In genomic region chr16:87878704-87879103, GRCh38 we compare ENCODE assay signal across 22 cellular contexts. TPM values are rescaled to one million over a fixed set of nuclear protein-coding genes. Genes with fewer than 3 reads are reported as not detected.
DNase-seq lines count a peak whose midpoint lies in the region; ATAC-seq, FAIRE-seq and TF ChIP-seq lines count a peak whose summit lies in the region.
"Had no signal": no experiment of that assay in that cellular context is flagged by ENCODE, and none has a peak within 500 bp of the region (broad histone marks: within the 10 kb centered on the region; RNA-seq: fewer than 3 reads in every experiment).

No MANE protein-coding gene starts in this region.

- 31% methylated on average over 5 of the region's 5 CpGs for WGBS in HepG2 (ENCODE audit: low lambda C conversion rate)
- WGBS in right lobe of liver (ENCODE audit: insufficient coverage, low coverage, low lambda C conversion rate, missing lambda C conversion rate), result 30% methylated on average over 2 of the region's 5 CpGs
- WGBS in mesendoderm (ENCODE audit: extremely low coverage, insufficient coverage, low lambda C conversion rate), result no CpG with 5 or more reads among the region's 5 CpGs

- TF ChIP-seq EP300 in HepG2 (IDR thresholded peaks at IDR 0.05; ENCODE audit: low read depth in 2 of 2, low read length in 2 of 2) (0 out of 4 replicates have a peak, but pooled peaks of 1 of the 2 experiments have one; percentile 3), HepG2 (CRISPR knock-in tag; IDR thresholded peaks at IDR 0.05; ENCODE audit: borderline replicate concordance) (no peak)

- FAIRE-seq in HepG2 (lab: Jason Lieb, UNC), result no peak

- no peaks in the 10 kb centered on the region for H4K20me1 ChIP-seq in HepG2 (ENCODE audit: insufficient read depth, low read length)
- H4K20me1 ChIP-seq: BLaER1 treated with 17β-estradiol and CSF1 and Interleukin-3, amounts not matched to agents 10 nM and 100 nM had no signal

- H3K9me3 ChIP-seq in HepG2 (ENCODE audit: low read length), result no peaks in the 10 kb centered on the region
- no peaks in the 10 kb centered on the region for H3K9me3 ChIP-seq in right lobe of liver
- H3K9me3 ChIP-seq: HAP-1, SK-N-SH had no signal

- no peak overlapping the region for H2BK120ac ChIP-seq in mesendoderm (ENCODE audit: low read depth, low read length)

- H2AK5ac ChIP-seq in mesendoderm (ENCODE audit: low read length), result no peak overlapping the region

- H3K27ac ChIP-seq in HepG2 (ENCODE audit: extremely low read length, insufficient read depth, low read length), result no peak overlapping the region
- H3K27ac ChIP-seq in right lobe of liver, result no peak overlapping the region
- peak overlapping the region; percentile 1 for H3K27ac ChIP-seq in mesendoderm (ENCODE audit: low read depth, low read length)
- H3K27ac ChIP-seq: BLaER1 treated with 17β-estradiol and CSF1 and Interleukin-3, amounts not matched to agents 10 nM and 100 nM had no signal

- peak overlapping the region; percentile 54 for H3K4me2 ChIP-seq in HepG2 (ENCODE audit: low read depth, low read length)
- no peak overlapping the region for H3K4me2 ChIP-seq in mesendoderm (ENCODE audit: low read length)
- H3K4me2 ChIP-seq: BLaER1 treated with 17β-estradiol and CSF1 and Interleukin-3, amounts not matched to agents 10 nM and 100 nM; SK-N-SH had no signal

- ATAC-seq in HepG2 (peak; percentile 12), right lobe of liver (no peak), GM21360 (IDR thresholded peaks at IDR 0.05; ENCODE audit: unreplicated experiment) (no peak)
- ATAC-seq: CD8-positive, alpha-beta T cell had no signal

- TF ChIP-seq RAD21 in HepG2 (CRISPR knock-in tag; IDR thresholded peaks at IDR 0.05), result no peak

- H3K18ac ChIP-seq in mesendoderm (ENCODE audit: low read length), result no peak overlapping the region

- TF ChIP-seq POLR2A in HepG2 (IDR thresholded peaks at IDR 0.05; ENCODE audit: insufficient read depth in 1 of 2, low read depth in 2 of 2, low read length in 2 of 2), result no peak
- TF ChIP-seq POLR2A in right lobe of liver (IDR thresholded peaks at IDR 0.05), result no peak

- TF ChIP-seq CTCF in HepG2 (CRISPR knock-in tag; IDR thresholded peaks at IDR 0.05) (no peak), right lobe of liver (IDR thresholded peaks at IDR 0.05) (no peak), GM10248 (IDR thresholded peaks at IDR 0.05; ENCODE audit: control extremely low read depth, extremely low read depth, low read depth, missing control alignments) (no peak)

- H4K8ac ChIP-seq in mesendoderm (ENCODE audit: low read depth, low read length), result no peak overlapping the region

- no peaks in the 10 kb centered on the region for H3K27me3 ChIP-seq in HepG2 (ENCODE audit: control insufficient read depth in 1 of 2, insufficient read depth in 2 of 2, low read length in 2 of 2)
- H3K27me3 ChIP-seq in right lobe of liver, result no peaks in the 10 kb centered on the region
- no peaks in the 10 kb centered on the region for H3K27me3 ChIP-seq in mesendoderm (ENCODE audit: insufficient read depth, low read length, poor library complexity)

- no peak overlapping the region for H3K4ac ChIP-seq in mesendoderm (ENCODE audit: low read depth, low read length)

- in situ Hi-C loops in HepG2 (cut with HindIII; ENCODE audit: extremely low pct_ligation_motif_present, low pct_unique_long_range_greater_than_20kb), result no loop called here

- no peak overlapping the region for H3K23ac ChIP-seq in mesendoderm (ENCODE audit: low read length)

- intact Hi-C loops in HepG2 (cut with micrococcal nuclease; ENCODE audit: unreplicated experiment) (no loop called here), right lobe of liver (cut with DNase I) (no loop called here)

- H3K4me3 ChIP-seq in HepG2 (replicated peaks in 1 of 3; ENCODE audit: insufficient read depth in 1 of 3, low read depth in 2 of 3, low read length in 3 of 3), result no peak overlapping the region
- no peak overlapping the region for H3K4me3 ChIP-seq in right lobe of liver
- no peak overlapping the region for H3K4me3 ChIP-seq in mesendoderm (ENCODE audit: low read length)
- H3K4me3 ChIP-seq: BLaER1 treated with 17β-estradiol and CSF1 and Interleukin-3, amounts not matched to agents 10 nM and 100 nM; HAP-1 had no signal

- H3K9ac ChIP-seq in HepG2 (ENCODE audit: insufficient read depth, low read depth, low read length) (no peak overlapping the region), mesendoderm (ENCODE audit: low read length) (no peak overlapping the region)
- H3K9ac ChIP-seq: BLaER1 treated with 17β-estradiol and CSF1 and Interleukin-3, amounts not matched to agents 10 nM and 100 nM; SK-N-SH had no signal

- BruUV-seq in HepG2 (replicated peaks; lab: Mats Ljungman, UMichigan), result no TSS peak

- CTCF ChIA-PET in HepG2 (lab: Yijun Ruan, JAX; ENCODE audit: low intra/inter-chr PET ratio, low total read pairs) (interaction anchor here (1.2 to 1.8 kb wide), 2 partner anchors 31 to 100 kb away, joined by 4 to 6 read pairs; no protein-coding TSS in a partner anchor), GM10248 (lab: Yijun Ruan, JAX) (interaction anchor here (0.9 to 4.7 kb wide), 2 partner anchors 8 to 99 kb away, joined by 3 to 50 read pairs; no protein-coding TSS in a partner anchor)

- no peak overlapping the region for H2BK15ac ChIP-seq in mesendoderm (replicated peaks; ENCODE audit: low read depth)

- H3K79me1 ChIP-seq in mesendoderm (ENCODE audit: low read length), result no peaks in the 10 kb centered on the region

- POLR2A ChIA-PET in HepG2 (lab: Yijun Ruan, JAX) (interaction anchor here (1.2 to 1.3 kb wide), 2 partner anchors 9 to 71 kb away, joined by 3 to 4 read pairs; partner anchors contain the start of gene SLC7A5), GM10248 (lab: Yijun Ruan, JAX) (no interaction called here)

- no peak overlapping the region for H2AFZ ChIP-seq in HepG2 (ENCODE audit: low read length)

- no peak overlapping the region for H3K56ac ChIP-seq in mesendoderm (ENCODE audit: low read length)

- no peaks in the 10 kb centered on the region for H3K79me2 ChIP-seq in HepG2 (ENCODE audit: insufficient read depth, low read length)
- H3K79me2 ChIP-seq in mesendoderm (ENCODE audit: control insufficient read depth, insufficient read depth, low read length), result no peaks in the 10 kb centered on the region

- no peaks in the 10 kb centered on the region for H3K36me3 ChIP-seq in HepG2 (replicated peaks in 1 of 2; ENCODE audit: control insufficient read depth in 1 of 2, insufficient read depth in 2 of 2, low read length in 2 of 2)
- H3K36me3 ChIP-seq in right lobe of liver, result no peaks in the 10 kb centered on the region
- no peaks in the 10 kb centered on the region for H3K36me3 ChIP-seq in mesendoderm (ENCODE audit: control insufficient read depth, insufficient read depth, low read length)
- H3K36me3 ChIP-seq: BLaER1 treated with 17β-estradiol and CSF1 and Interleukin-3, amounts not matched to agents 10 nM and 100 nM; HAP-1 had no signal

- DNase-seq in HepG2 (ENCODE audit: low spot score), result peak; percentile 66
- no peak for DNase-seq in right lobe of liver
- DNase-seq in NCI-H69 (lab: John Stamatoyannopoulos, UW), result peak; percentile 52
- DNase-seq in mesendoderm, result no peak
- DNase-seq in GM10248 (ENCODE audit: extremely low spot score), result no peak
- DNase-seq in mesenteric fat pad (ENCODE audit: low spot score), result no peak
- DNase-seq: CD8-positive, alpha-beta T cell; IMR-90; Karpas-422; NCI-H1417 treated with DMSO at 0.1 percent for 48 hours; NCI-H2029; NCI-H2171 treated with DMSO at 0.1 percent for 48 hours; NCI-H748 treated with DMSO at 0.1 percent for 48 hours; OCI-M1; SHP77; SK-N-SH had no signal

- H3K4me1 ChIP-seq in HepG2 (ENCODE audit: insufficient read depth, low read length), result peaks cover 80% of the 10 kb centered on the region
- H3K4me1 ChIP-seq in right lobe of liver, result no peaks in the 10 kb centered on the region
- H3K4me1 ChIP-seq in mesendoderm (ENCODE audit: control insufficient read depth, low read depth, low read length), result peaks cover 8% of the 10 kb centered on the region
- H3K4me1 ChIP-seq: HAP-1 had no signal

- no peak overlapping the region for H4K5ac ChIP-seq in mesendoderm (ENCODE audit: low read length)

- no peak overlapping the region for H2BK5ac ChIP-seq in mesendoderm (ENCODE audit: low read length)

RNA-seq across cellular contexts. Expression of gene SLC7A5, which starts 9.4 kb away (rescaled TPM):
- total RNA-seq in HepG2 (2016; rRNA removed; fragmentation: Illumina TruSeq; extraction: Trizol) (84.4 and 155 TPM in 2 replicates), right lobe of liver (10 to 100 TPM in 5 of 6 experiments, 1 to 10 TPM in 1; 7.0 to 16.3 (median 12.4) TPM), mesenteric fat pad (9.4 TPM)
- total RNA-seq in HepG2 (2016; cell fraction: cytosol; rRNA removed; fragmentation: Illumina TruSeq; extraction: Trizol; ENCODE audit: low read depth), result 20.4 and 21.0 TPM in 2 replicates
- total RNA-seq in HepG2 (2016; cell fraction: insoluble cytoplasmic fraction; rRNA removed; fragmentation: Illumina TruSeq; extraction: Trizol), result 65.4 and 165 TPM in 2 replicates
- total RNA-seq in HepG2 (2016; cell fraction: membrane; rRNA removed; fragmentation: Illumina TruSeq; extraction: Trizol), result 76.8 and 82.0 TPM in 2 replicates
- 144 and 171 TPM in 2 replicates for total RNA-seq in HepG2 (2016; cell fraction: nucleus; rRNA removed; fragmentation: Illumina TruSeq; extraction: Trizol)
- 79.6 and 84.0 TPM in 2 replicates for polyA plus RNA-seq in HepG2 (2011; rRNA removed)
- 58.4 and 80.8 TPM in 2 replicates for polyA plus RNA-seq in HepG2 (2011; cell fraction: cytosol; rRNA removed)
- polyA plus RNA-seq in HepG2 (2011; cell fraction: nucleus; rRNA removed), result 118 and 147 TPM in 2 replicates
- polyA plus RNA-seq in HepG2 (2012), result 135 and 207 TPM in 2 replicates
- polyA plus RNA-seq in HepG2 (2016; cell fraction: cytosol; fragmentation: Illumina TruSeq; extraction: Trizol; ENCODE audit: low read depth), result 17.8 and 19.1 TPM in 2 replicates
- 93.2 and 121 TPM in 2 replicates for polyA plus RNA-seq in HepG2 (2016; cell fraction: insoluble cytoplasmic fraction; fragmentation: Illumina TruSeq; extraction: Trizol; ENCODE audit: low read depth)
- 56.5 and 59.3 TPM in 2 replicates for polyA plus RNA-seq in HepG2 (2016; cell fraction: membrane; fragmentation: Illumina TruSeq; extraction: Trizol; ENCODE audit: low read depth)
- polyA plus RNA-seq in HepG2 (2016; cell fraction: nucleus; fragmentation: Illumina TruSeq; extraction: Trizol; ENCODE audit: insufficient read depth, low read depth), result 307 and 313 TPM in 2 replicates
- polyA minus RNA-seq in HepG2 (2011; rRNA and poly(A)+ RNA removed; ENCODE audit: low replicate concordance), result 157 and 170 TPM in 2 replicates
- 88.7 and 88.8 TPM in 2 replicates for polyA minus RNA-seq in HepG2 (2011; cell fraction: cytosol; rRNA and poly(A)+ RNA removed)
- polyA minus RNA-seq in HepG2 (2011; cell fraction: nucleus; rRNA and poly(A)+ RNA removed), result 35.7 and 42.5 TPM in 2 replicates
- polyA plus RNA-seq in mesendoderm (2013, experiment 1 of 2), result 742 TPM
- 732 TPM for polyA plus RNA-seq in mesendoderm (2013, experiment 2 of 2)

RNA-seq across cellular contexts. Expression of gene CA5A, which starts 57.6 kb away (rescaled TPM):
- total RNA-seq in HepG2 (2016; rRNA removed; fragmentation: Illumina TruSeq; extraction: Trizol) (85.7 and 106 TPM in 2 replicates), right lobe of liver (10 to 100 TPM; 26.5 to 59.6 (median 30.2) TPM), mesenteric fat pad (not detected)
- 32.7 and 37.9 TPM in 2 replicates for total RNA-seq in HepG2 (2016; cell fraction: cytosol; rRNA removed; fragmentation: Illumina TruSeq; extraction: Trizol; ENCODE audit: low read depth)
- 85.8 and 97.2 TPM in 2 replicates for total RNA-seq in HepG2 (2016; cell fraction: insoluble cytoplasmic fraction; rRNA removed; fragmentation: Illumina TruSeq; extraction: Trizol)
- 29.8 and 38.9 TPM in 2 replicates for total RNA-seq in HepG2 (2016; cell fraction: membrane; rRNA removed; fragmentation: Illumina TruSeq; extraction: Trizol)
- 97.3 and 115 TPM in 2 replicates for total RNA-seq in HepG2 (2016; cell fraction: nucleus; rRNA removed; fragmentation: Illumina TruSeq; extraction: Trizol)
- polyA plus RNA-seq in HepG2 (2011; rRNA removed), result 66.8 and 70.0 TPM in 2 replicates
- 69.7 and 71.1 TPM in 2 replicates for polyA plus RNA-seq in HepG2 (2011; cell fraction: cytosol; rRNA removed)
- 186 and 199 TPM in 2 replicates for polyA plus RNA-seq in HepG2 (2011; cell fraction: nucleus; rRNA removed)
- polyA plus RNA-seq in HepG2 (2012), result 44.2 and 48.2 TPM in 2 replicates
- polyA plus RNA-seq in HepG2 (2016; cell fraction: cytosol; fragmentation: Illumina TruSeq; extraction: Trizol; ENCODE audit: low read depth), result 21.5 and 23.0 TPM in 2 replicates
- polyA plus RNA-seq in HepG2 (2016; cell fraction: insoluble cytoplasmic fraction; fragmentation: Illumina TruSeq; extraction: Trizol; ENCODE audit: low read depth), result 68.8 and 71.9 TPM in 2 replicates
- polyA plus RNA-seq in HepG2 (2016; cell fraction: membrane; fragmentation: Illumina TruSeq; extraction: Trizol; ENCODE audit: low read depth), result 18.4 and 18.5 TPM in 2 replicates
- 127 and 130 TPM in 2 replicates for polyA plus RNA-seq in HepG2 (2016; cell fraction: nucleus; fragmentation: Illumina TruSeq; extraction: Trizol; ENCODE audit: insufficient read depth, low read depth)
- polyA minus RNA-seq in HepG2 (2011; rRNA and poly(A)+ RNA removed; ENCODE audit: low replicate concordance), result 132 TPM in 1 of 2 replicates, not detected in the other
- 12.6 and 15.9 TPM in 2 replicates for polyA minus RNA-seq in HepG2 (2011; cell fraction: cytosol; rRNA and poly(A)+ RNA removed)
- polyA minus RNA-seq in HepG2 (2011; cell fraction: nucleus; rRNA and poly(A)+ RNA removed), result 114 and 132 TPM in 2 replicates
- polyA plus RNA-seq in mesendoderm (2013, experiment 1 of 2), result 0.06 TPM
- polyA plus RNA-seq in mesendoderm (2013, experiment 2 of 2), result not detected
- total RNA-seq: CD8-positive, alpha-beta T cell; HT-29; IMR-90; MCF 10A; RPMI7951 had no signal
- polyA plus RNA-seq: IMR-90, SK-N-SH had no signal

Comparison
In these comparisons a context has a peak if more than half of its experiments do, and no peak if none do; other contexts are left out.
1. DNase-seq: peak in HepG2 (single experiment) and NCI-H69 (single experiment); none in right lobe of liver (0 of 3), mesendoderm (single experiment), GM10248 (single experiment) and mesenteric fat pad (single experiment).
2. RNA of gene CA5A, which starts 57.6 kb away (total RNA-seq): 29.8 to 115 TPM in HepG2 and 26.5 to 59.6 TPM in right lobe of liver; not detected in mesenteric fat pad (single experiment); every median in the first group is over 10 times any median in the second.